ENCODE assay signal across 18 cellular contexts in the genomic region with DNA sequence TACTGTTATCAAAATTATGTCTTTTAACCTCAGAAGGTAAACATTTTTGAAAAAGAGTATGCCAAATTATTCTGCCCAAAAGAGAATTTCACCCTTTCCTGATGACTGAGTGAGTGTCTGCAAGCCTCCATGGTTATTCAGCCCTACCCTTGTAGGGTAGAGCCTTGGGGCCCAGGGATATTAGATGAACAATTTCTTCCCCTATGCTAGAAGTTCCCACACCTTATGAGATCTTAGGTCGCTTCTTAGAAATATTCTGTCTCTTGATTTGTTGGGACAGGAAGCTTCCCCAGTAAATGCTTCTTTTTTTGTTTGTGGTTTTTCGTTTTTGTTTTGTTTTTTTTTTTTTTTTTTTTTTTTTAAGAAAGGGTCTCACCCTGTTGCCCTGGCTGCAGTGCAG. TPM values are rescaled to one million over a fixed set of nuclear protein-coding genes. Genes with fewer than 3 reads are reported as not detected.
DNase-seq lines count a peak whose midpoint lies in the region; ATAC-seq and TF ChIP-seq lines count a peak whose summit lies in the region.
"Had no signal": no experiment of that assay in that cellular context is flagged by ENCODE, and none has a peak within 500 bp of the region (broad histone marks: within the 10 kb centered on the region; RNA-seq: fewer than 3 reads in every experiment).

No MANE protein-coding gene starts in this region.

- H3K18ac ChIP-seq in mesenchymal stem cell (ENCODE audit: low read depth in 1 of 2, low read length in 2 of 2) = no peak overlapping the region

- no peak overlapping the region for H2AFZ ChIP-seq in mesenchymal stem cell (ENCODE audit: low read depth, low read length)

- H3K4me3 Mint-ChIP-seq in stimulated activated memory B cell treated with anti-CD40 and anti-IgM and Interleukin-4, amounts not matched to agents 10 μg/mL and 1 μg/mL and 100 μg/mL, for 72 hours = no peak overlapping the region
- H3K4me3 Mint-ChIP-seq: activated naive CD8-positive, alpha-beta T cell treated with anti-CD3 and anti-CD28 coated beads, Interleukin-2, amount 50 U/mL, for 24 hours had no signal

- WGBS in mesenchymal stem cell = 51% methylated on average over 2 of the region's 2 CpGs

- H3K9me3 Mint-ChIP-seq in stimulated activated memory B cell treated with anti-CD40 and anti-IgM and Interleukin-4, amounts not matched to agents 10 μg/mL and 1 μg/mL and 100 μg/mL, for 72 hours = no peaks in the 10 kb centered on the region
- H3K9me3 Mint-ChIP-seq: activated naive CD8-positive, alpha-beta T cell treated with anti-CD3 and anti-CD28 coated beads, Interleukin-2, amount 50 U/mL, for 24 hours had no signal

- H2BK12ac ChIP-seq in mesenchymal stem cell (ENCODE audit: low read length in 2 of 2) = no peak overlapping the region

- no peak overlapping the region for H2BK5ac ChIP-seq in mesenchymal stem cell (ENCODE audit: low read depth, low read length, poor library complexity, severe bottlenecking)

- H3K27me3 ChIP-seq in iPS-20b (ENCODE audit: insufficient read depth, low read length) (no peaks in the 10 kb centered on the region), mesenchymal stem cell (ENCODE audit: control insufficient read depth in 1 of 2, insufficient read depth in 1 of 2, low read length in 2 of 2) (peaks cover 29 to 46% of the 10 kb centered on the region in 2 experiments), brain microvascular endothelial cell (replicated peaks) (peaks cover 6% of the 10 kb centered on the region)
- H3K27me3 ChIP-seq: breast epithelium had no signal

- no peak overlapping the region for H2AK5ac ChIP-seq in mesenchymal stem cell (ENCODE audit: low read length, severe bottlenecking)

- peaks cover 44% of the 10 kb centered on the region for H3K4me1 ChIP-seq in iPS-20b (ENCODE audit: insufficient read depth, low read length)
- H3K4me1 ChIP-seq in mesenchymal stem cell (ENCODE audit: control insufficient read depth, insufficient read depth, low read depth, low read length) = peaks cover 55% of the 10 kb centered on the region
- H3K4me1 ChIP-seq: breast epithelium had no signal

- in situ Hi-C loops in brain microvascular endothelial cell (cut with HindIII; ENCODE audit: low pct_ligation_motif_present, low sequenced_read_pairs) = no loop called here

- H3K9me3 ChIP-seq in iPS-20b (ENCODE audit: insufficient read depth, low read depth, low read length) (no peaks in the 10 kb centered on the region), mesenchymal stem cell (ENCODE audit: control insufficient read depth, low read length) (no peaks in the 10 kb centered on the region)
- H3K9me3 ChIP-seq: breast epithelium, sigmoid colon, tibial nerve had no signal

- DNase-seq in DMS53 (lab: John Stamatoyannopoulos, UW) (peak; percentile 58), DMS53 treated with DMSO at 0.1 percent for 48 hours (lab: John Stamatoyannopoulos, UW; ENCODE audit: unreplicated experiment) (no peak), OCI-M1 (lab: John Stamatoyannopoulos, UW) (peak; percentile 28), mesenchymal stem cell (no peak), brain microvascular endothelial cell (no peak)
- DNase-seq: activated naive CD8-positive, alpha-beta T cell treated with anti-CD3 and anti-CD28 coated beads, Interleukin-2, amount 50 U/mL, for 24 hours; AML-193; GF-D8; NCI-H1694 treated with DMSO at 0.1 percent for 48 hours; sigmoid colon; T1000 had no signal

- H3K4ac ChIP-seq in mesenchymal stem cell (ENCODE audit: low read depth in 1 of 2, low read length in 2 of 2) = no peak overlapping the region

- H3K9ac ChIP-seq in iPS-20b (ENCODE audit: low read depth, low read length) (peak overlapping the region; percentile 1; the same call in 1 of the 2 replicates), mesenchymal stem cell (ENCODE audit: low read length) (no peak overlapping the region)

- H3K79me1 ChIP-seq in mesenchymal stem cell (replicated peaks; ENCODE audit: low read length, poor library complexity, severe bottlenecking) = no peaks in the 10 kb centered on the region

- H3K4me1 Mint-ChIP-seq in stimulated activated memory B cell treated with anti-CD40 and anti-IgM and Interleukin-4, amounts not matched to agents 10 μg/mL and 1 μg/mL and 100 μg/mL, for 72 hours = peaks cover 24% of the 10 kb centered on the region

- H2BK120ac ChIP-seq in mesenchymal stem cell (ENCODE audit: low read depth, low read length) = no peak overlapping the region

- TF ChIP-seq CTCF in brain microvascular endothelial cell (IDR thresholded peaks at IDR 0.05; ENCODE audit: low read depth, low read length, missing control alignments) = no peak

- ATAC-seq in stimulated activated memory B cell treated with anti-CD40 and anti-IgM and Interleukin-4, amounts not matched to agents 10 μg/mL and 1 μg/mL and 100 μg/mL, for 72 hours = no peak
- ATAC-seq in GM18520 (IDR thresholded peaks at IDR 0.05; ENCODE audit: unreplicated experiment) = no peak
- ATAC-seq: activated naive CD8-positive, alpha-beta T cell treated with anti-CD3 and anti-CD28 coated beads, Interleukin-2, amount 50 U/mL, for 24 hours; SK-N-SH treated with all-trans-retinoic acid at 6 μM for 48 hours had no signal

- H3K14ac ChIP-seq in mesenchymal stem cell (ENCODE audit: low read length in 2 of 2) = no peak overlapping the region

- H3K27me3 Mint-ChIP-seq in stimulated activated memory B cell treated with anti-CD40 and anti-IgM and Interleukin-4, amounts not matched to agents 10 μg/mL and 1 μg/mL and 100 μg/mL, for 72 hours = peaks cover 35% of the 10 kb centered on the region

- peak overlapping the region; percentile 30 for H3K27ac Mint-ChIP-seq in stimulated activated memory B cell treated with anti-CD40 and anti-IgM and Interleukin-4, amounts not matched to agents 10 μg/mL and 1 μg/mL and 100 μg/mL, for 72 hours
- H3K27ac Mint-ChIP-seq: activated naive CD8-positive, alpha-beta T cell treated with anti-CD3 and anti-CD28 coated beads, Interleukin-2, amount 50 U/mL, for 24 hours had no signal

- H4K8ac ChIP-seq in mesenchymal stem cell (ENCODE audit: low read length) = no peak overlapping the region

- no peak overlapping the region for H3K4me2 ChIP-seq in mesenchymal stem cell (ENCODE audit: low read length, poor library complexity, severe bottlenecking)

- no peak overlapping the region for H3K23ac ChIP-seq in mesenchymal stem cell (ENCODE audit: low read length in 2 of 2)

- no peak overlapping the region for H4K91ac ChIP-seq in mesenchymal stem cell (ENCODE audit: low read length)

- peaks cover 35% of the 10 kb centered on the region for H3K36me3 Mint-ChIP-seq in stimulated activated memory B cell treated with anti-CD40 and anti-IgM and Interleukin-4, amounts not matched to agents 10 μg/mL and 1 μg/mL and 100 μg/mL, for 72 hours

- H3K4me3 ChIP-seq in iPS-20b (ENCODE audit: low read length) (peak overlapping the region; percentile 48; the same call in 1 of the 2 replicates), mesenchymal stem cell (ENCODE audit: insufficient read depth in 1 of 2, low read depth in 1 of 2, low read length in 2 of 2) (no peak overlapping the region), brain microvascular endothelial cell (ENCODE audit: low read depth, low read length) (no peak overlapping the region)
- H3K4me3 ChIP-seq: breast epithelium, sigmoid colon, tibial nerve had no signal

- H2BK15ac ChIP-seq in mesenchymal stem cell (ENCODE audit: low read depth, poor library complexity, severe bottlenecking) = no peak overlapping the region

- H3K36me3 ChIP-seq in iPS-20b (ENCODE audit: insufficient read depth, low read depth, low read length) = no peaks in the 10 kb centered on the region
- H3K36me3 ChIP-seq in mesenchymal stem cell (ENCODE audit: control insufficient read depth in 1 of 2, insufficient read depth in 2 of 2, low read depth in 1 of 2, low read length in 2 of 2) = no peaks in the 10 kb centered on the region
- H3K36me3 ChIP-seq in brain microvascular endothelial cell (replicated peaks) = no peaks in the 10 kb centered on the region
- H3K36me3 ChIP-seq: breast epithelium, sigmoid colon, tibial nerve had no signal

- no peak overlapping the region for H3K27ac ChIP-seq in iPS-20b (ENCODE audit: low read length)
- H3K27ac ChIP-seq in mesenchymal stem cell (ENCODE audit: low read length, poor library complexity, severe bottlenecking) = no peak overlapping the region
- H3K27ac ChIP-seq in brain microvascular endothelial cell = no peak overlapping the region
- H3K27ac ChIP-seq: 22Rv1, breast epithelium, sigmoid colon, tibial nerve had no signal

RNA-seq across cellular contexts. Expression of a gene that starts 3.1 kb away (rescaled TPM):
- polyA plus RNA-seq in mesenchymal stem cell (2013, experiment 1 of 2) = 0.11 TPM
- 0.10 TPM for polyA plus RNA-seq in mesenchymal stem cell (2013, experiment 2 of 2)

Comparison
In these comparisons a context has a peak if more than half of its experiments do, and no peak if none do; other contexts are left out.
1. DNase-seq: peak in DMS53 (single experiment) and OCI-M1 (single experiment); none in DMS53 treated with DMSO at 0.1 percent for 48 hours (single experiment), mesenchymal stem cell (single experiment) and brain microvascular endothelial cell (single experiment).